ENCODE assay signal across 9 cellular contexts in the genomic region with DNA sequence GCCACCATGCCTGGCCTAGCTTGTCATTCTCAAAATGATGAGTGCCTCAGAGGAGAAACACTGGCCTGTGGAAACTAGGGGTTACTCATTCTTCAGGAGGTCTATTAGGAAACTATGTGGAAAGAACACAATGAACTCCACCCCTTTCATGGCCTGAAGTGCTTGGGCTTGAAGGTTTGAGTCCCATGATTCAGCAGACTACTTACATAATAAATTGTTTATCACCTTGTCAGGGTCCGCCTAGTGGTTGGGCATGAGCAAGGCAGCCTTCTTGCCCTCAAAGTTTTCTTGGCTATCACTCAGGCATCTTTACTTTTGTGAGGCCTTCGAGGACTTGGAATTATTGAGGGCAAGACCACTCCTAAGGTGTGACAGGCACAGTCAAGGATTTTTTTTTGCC.
DNase-seq lines count a peak whose midpoint lies in the region; ATAC-seq lines count a peak whose summit lies in the region.
"Had no signal": no experiment of that assay in that cellular context is flagged by ENCODE, and none has a peak within 500 bp of the region (broad histone marks: within the 10 kb centered on the region; RNA-seq: fewer than 3 reads in every experiment).

No MANE protein-coding gene starts in this region.

- H3K9me3 ChIP-seq in NT2/D1 (ENCODE audit: insufficient read depth, low read length), result no peaks in the 10 kb centered on the region
- no peaks in the 10 kb centered on the region for H3K9me3 ChIP-seq in aorta (ENCODE audit: control insufficient read depth, low read length)

- intact Hi-C loops in aorta (cut with DNase I), result no loop called here

- H3K4me3 ChIP-seq in NT2/D1 (ENCODE audit: insufficient read length, low read depth), result no peak overlapping the region
- H3K4me3 ChIP-seq in aorta (ENCODE audit: low read length in 2 of 2), result no peak overlapping the region

- no peak overlapping the region for H3K9ac ChIP-seq in NT2/D1 (ENCODE audit: insufficient read length, low read depth)

- peaks cover 4% of the 10 kb centered on the region for H3K9me3 Mint-ChIP-seq in activated T-cell treated with anti-CD3 and anti-CD28 coated beads, Interleukin-2, amount 50 U/mL, for 4 hours
- H3K9me3 Mint-ChIP-seq: nephron had no signal

- H3K4me3 Mint-ChIP-seq in activated T-cell treated with anti-CD3 and anti-CD28 coated beads, Interleukin-2, amount 50 U/mL, for 4 hours, result no peak overlapping the region
- H3K4me3 Mint-ChIP-seq: nephron had no signal

- H3K27me3 Mint-ChIP-seq in activated T-cell treated with anti-CD3 and anti-CD28 coated beads, Interleukin-2, amount 50 U/mL, for 4 hours (ENCODE audit: low read depth), result no peaks in the 10 kb centered on the region

- H3K4me1 Mint-ChIP-seq in activated T-cell treated with anti-CD3 and anti-CD28 coated beads, Interleukin-2, amount 50 U/mL, for 4 hours (ENCODE audit: low read depth), result no peaks in the 10 kb centered on the region
- H3K4me1 Mint-ChIP-seq: nephron had no signal

- no peak overlapping the region for H3K27ac ChIP-seq in aorta (ENCODE audit: low read depth in 1 of 2, low read length in 2 of 2)

- H3K27me3 ChIP-seq in NT2/D1 (ENCODE audit: insufficient read depth, insufficient read length), result no peaks in the 10 kb centered on the region
- H3K27me3 ChIP-seq in aorta (ENCODE audit: control insufficient read depth in 1 of 2, insufficient read depth in 2 of 2, low read length in 1 of 2), result no peaks in the 10 kb centered on the region

- no peaks in the 10 kb centered on the region for H3K36me3 ChIP-seq in NT2/D1 (ENCODE audit: insufficient read depth, insufficient read length, low read length)
- H3K36me3 ChIP-seq in aorta (ENCODE audit: control insufficient read depth in 1 of 2, insufficient read depth in 2 of 2, low read length in 1 of 2), result no peaks in the 10 kb centered on the region

- DNase-seq in NT2/D1 (ENCODE audit: low read depth, low spot score) (peak; percentile 30), iris pigment epithelial cell (ENCODE audit: low read depth) (peak; percentile 20), aorta (no peak), superior temporal gyrus (ENCODE audit: extremely low spot score) (no peak), activated T-cell treated with anti-CD3 and anti-CD28 coated beads for 4 hours (no peak)
- DNase-seq in activated T-cell treated with anti-CD3 and anti-CD28 coated beads, Interleukin-2, amount 50 U/mL, for 4 hours, result no peak

- WGBS in aorta, 2 donors, result 77 to 84% methylated on average over 2 of the region's 2 CpGs

- ATAC-seq in GM18517 (IDR thresholded peaks at IDR 0.05; ENCODE audit: unreplicated experiment) (peak; percentile 67), HG02759 (IDR thresholded peaks at IDR 0.05; ENCODE audit: unreplicated experiment) (peak; percentile 84), aorta (ENCODE audit: low FRiP score) (no peak)
- no peak for ATAC-seq in activated T-cell treated with anti-CD3 and anti-CD28 coated beads, Interleukin-2, amount 50 U/mL, for 4 hours

- no peaks in the 10 kb centered on the region for H3K36me3 Mint-ChIP-seq in activated T-cell treated with anti-CD3 and anti-CD28 coated beads, Interleukin-2, amount 50 U/mL, for 4 hours (ENCODE audit: insufficient read depth)

- H3K4me1 ChIP-seq in NT2/D1 (ENCODE audit: insufficient read depth, insufficient read length), result no peaks in the 10 kb centered on the region
- no peaks in the 10 kb centered on the region for H3K4me1 ChIP-seq in aorta (ENCODE audit: control insufficient read depth in 1 of 2, insufficient read depth in 2 of 2, low read length in 2 of 2)

Comparison
In these comparisons a context has a peak if more than half of its experiments do, and no peak if none do; other contexts are left out.
1. ATAC-seq: peak in GM18517 (single experiment) and HG02759 (single experiment); none in aorta (single experiment) and activated T-cell treated with anti-CD3 and anti-CD28 coated beads, Interleukin-2, amount 50 U/mL, for 4 hours (0 of 2).
2. DNase-seq: peak in NT2/D1 (single experiment) and iris pigment epithelial cell (single experiment); none in aorta (0 of 2), activated T-cell treated with anti-CD3 and anti-CD28 coated beads, Interleukin-2, amount 50 U/mL, for 4 hours (single experiment), superior temporal gyrus (single experiment) and activated T-cell treated with anti-CD3 and anti-CD28 coated beads for 4 hours (single experiment).